Comparison of ENCODE assay signal across 8 cellular contexts in genomic region chr14:73239463-73240241, GRCh38. TPM values are rescaled to one million over a fixed set of nuclear protein-coding genes. Genes with fewer than 3 reads are reported as not detected.
DNase-seq lines count a peak whose midpoint lies in the region; ATAC-seq and TF ChIP-seq lines count a peak whose summit lies in the region.

No MANE protein-coding gene starts in this region.

- H3K9me3 Mint-ChIP-seq in naive B cell = no peaks in the 10 kb centered on the region

- peak overlapping the region; percentile 27 for H3K4me3 ChIP-seq in fibroblast of mammary gland (ENCODE audit: control insufficient read depth, low read depth, low read length)

- TF ChIP-seq CTCF in fibroblast of mammary gland (conservative IDR thresholded peaks at IDR 0.05; ENCODE audit: control insufficient read depth, insufficient read depth, low read depth, low read length) = no peak

- no peak for ATAC-seq in naive B cell (ENCODE audit: low read depth in 2 of 2)
- ATAC-seq in GM21737 (IDR thresholded peaks at IDR 0.05; ENCODE audit: unreplicated experiment) = no peak
- no peak for ATAC-seq in HG03108 (IDR thresholded peaks at IDR 0.05; ENCODE audit: unreplicated experiment)

- DNase-seq in AG08395 (ENCODE audit: low spot score) (peak; percentile 37), RPMI7951 (ENCODE audit: low read depth) (peak; percentile 41), fibroblast of mammary gland (ENCODE audit: low read depth) (peak; percentile 68), naive B cell (no peak), NCI-H1694 treated with DMSO at 0.1 percent for 48 hours (lab: John Stamatoyannopoulos, UW) (no peak), RPMI8226 (no peak)

- no peak overlapping the region for H3K27ac Mint-ChIP-seq in naive B cell

- peaks cover 61 to 87% (median 67%) of the 10 kb centered on the region in 3 donors for H3K4me1 Mint-ChIP-seq in naive B cell

- H3K36me3 Mint-ChIP-seq in naive B cell = peaks cover 0 to 9% of the 10 kb centered on the region in 2 donors

- H3K4me3 Mint-ChIP-seq in naive B cell = peak overlapping the region; percentile 51 to 87 (median 68)

- peaks cover 51 to 72% (median 68%) of the 10 kb centered on the region in 3 donors for H3K27me3 Mint-ChIP-seq in naive B cell

RNA-seq across cellular contexts. Expression of gene PAPLN, which starts 2.3 kb away (rescaled TPM):
- total RNA-seq in RPMI7951 (2014; rRNA removed; shearing (Covaris generic)) = 1.6 and 2.8 TPM in 2 replicates
- polyA plus RNA-seq in naive B cell (ENCODE audit: low read depth in 6 of 6) = under 1 TPM in 5 of 6 donors, not detected in 1; 0.38 to 0.76 (median 0.59) TPM

Comparison
In these comparisons a context has a peak if more than half of its experiments do, and no peak if none do; other contexts are left out.
1. DNase-seq: peak in AG08395 (single experiment), RPMI7951 (single experiment) and fibroblast of mammary gland (single experiment); none in naive B cell (single experiment), NCI-H1694 treated with DMSO at 0.1 percent for 48 hours (single experiment) and RPMI8226 (single experiment).